In the genomic region with DNA sequence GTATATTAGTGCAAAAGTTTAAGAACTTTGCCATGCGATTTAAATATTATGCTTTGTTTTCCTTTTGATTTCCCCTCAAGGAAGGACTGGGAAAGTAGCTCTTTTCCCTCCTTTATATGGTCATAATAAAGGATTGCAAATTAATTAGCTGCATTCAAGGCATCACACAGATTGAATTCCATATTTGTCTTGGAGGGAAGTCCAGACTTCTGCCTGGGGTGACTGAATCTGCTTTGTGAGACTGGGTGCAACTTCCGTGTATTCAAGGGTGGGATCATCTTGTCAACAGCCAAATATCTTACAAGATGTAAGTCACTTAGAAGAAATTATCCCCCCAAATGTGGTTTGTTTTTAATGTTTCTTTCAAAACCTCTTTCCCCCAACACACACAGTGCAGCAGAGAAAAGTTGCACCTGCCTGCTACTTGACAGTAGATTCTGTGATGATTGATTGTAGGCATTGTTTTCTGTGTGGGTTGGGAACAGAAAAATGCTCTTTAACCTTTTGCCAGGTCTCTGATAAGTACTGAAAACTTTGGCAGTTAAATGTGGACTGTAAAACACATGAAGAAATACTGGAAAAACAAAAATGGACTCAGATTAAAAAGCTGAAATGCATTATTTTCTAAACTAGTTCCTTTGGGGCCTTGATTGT, we compare ENCODE assay signal across 1 cellular context.
TF ChIP-seq lines count a peak whose summit lies in the region.

No MANE protein-coding gene starts in this region.

TF ChIP-seq in HepG2, 621 proteins besides CTCF, POLR2A, EP300 and RAD21 (continued from another document and continues in another):
- TF ChIP-seq, protein P1, sequence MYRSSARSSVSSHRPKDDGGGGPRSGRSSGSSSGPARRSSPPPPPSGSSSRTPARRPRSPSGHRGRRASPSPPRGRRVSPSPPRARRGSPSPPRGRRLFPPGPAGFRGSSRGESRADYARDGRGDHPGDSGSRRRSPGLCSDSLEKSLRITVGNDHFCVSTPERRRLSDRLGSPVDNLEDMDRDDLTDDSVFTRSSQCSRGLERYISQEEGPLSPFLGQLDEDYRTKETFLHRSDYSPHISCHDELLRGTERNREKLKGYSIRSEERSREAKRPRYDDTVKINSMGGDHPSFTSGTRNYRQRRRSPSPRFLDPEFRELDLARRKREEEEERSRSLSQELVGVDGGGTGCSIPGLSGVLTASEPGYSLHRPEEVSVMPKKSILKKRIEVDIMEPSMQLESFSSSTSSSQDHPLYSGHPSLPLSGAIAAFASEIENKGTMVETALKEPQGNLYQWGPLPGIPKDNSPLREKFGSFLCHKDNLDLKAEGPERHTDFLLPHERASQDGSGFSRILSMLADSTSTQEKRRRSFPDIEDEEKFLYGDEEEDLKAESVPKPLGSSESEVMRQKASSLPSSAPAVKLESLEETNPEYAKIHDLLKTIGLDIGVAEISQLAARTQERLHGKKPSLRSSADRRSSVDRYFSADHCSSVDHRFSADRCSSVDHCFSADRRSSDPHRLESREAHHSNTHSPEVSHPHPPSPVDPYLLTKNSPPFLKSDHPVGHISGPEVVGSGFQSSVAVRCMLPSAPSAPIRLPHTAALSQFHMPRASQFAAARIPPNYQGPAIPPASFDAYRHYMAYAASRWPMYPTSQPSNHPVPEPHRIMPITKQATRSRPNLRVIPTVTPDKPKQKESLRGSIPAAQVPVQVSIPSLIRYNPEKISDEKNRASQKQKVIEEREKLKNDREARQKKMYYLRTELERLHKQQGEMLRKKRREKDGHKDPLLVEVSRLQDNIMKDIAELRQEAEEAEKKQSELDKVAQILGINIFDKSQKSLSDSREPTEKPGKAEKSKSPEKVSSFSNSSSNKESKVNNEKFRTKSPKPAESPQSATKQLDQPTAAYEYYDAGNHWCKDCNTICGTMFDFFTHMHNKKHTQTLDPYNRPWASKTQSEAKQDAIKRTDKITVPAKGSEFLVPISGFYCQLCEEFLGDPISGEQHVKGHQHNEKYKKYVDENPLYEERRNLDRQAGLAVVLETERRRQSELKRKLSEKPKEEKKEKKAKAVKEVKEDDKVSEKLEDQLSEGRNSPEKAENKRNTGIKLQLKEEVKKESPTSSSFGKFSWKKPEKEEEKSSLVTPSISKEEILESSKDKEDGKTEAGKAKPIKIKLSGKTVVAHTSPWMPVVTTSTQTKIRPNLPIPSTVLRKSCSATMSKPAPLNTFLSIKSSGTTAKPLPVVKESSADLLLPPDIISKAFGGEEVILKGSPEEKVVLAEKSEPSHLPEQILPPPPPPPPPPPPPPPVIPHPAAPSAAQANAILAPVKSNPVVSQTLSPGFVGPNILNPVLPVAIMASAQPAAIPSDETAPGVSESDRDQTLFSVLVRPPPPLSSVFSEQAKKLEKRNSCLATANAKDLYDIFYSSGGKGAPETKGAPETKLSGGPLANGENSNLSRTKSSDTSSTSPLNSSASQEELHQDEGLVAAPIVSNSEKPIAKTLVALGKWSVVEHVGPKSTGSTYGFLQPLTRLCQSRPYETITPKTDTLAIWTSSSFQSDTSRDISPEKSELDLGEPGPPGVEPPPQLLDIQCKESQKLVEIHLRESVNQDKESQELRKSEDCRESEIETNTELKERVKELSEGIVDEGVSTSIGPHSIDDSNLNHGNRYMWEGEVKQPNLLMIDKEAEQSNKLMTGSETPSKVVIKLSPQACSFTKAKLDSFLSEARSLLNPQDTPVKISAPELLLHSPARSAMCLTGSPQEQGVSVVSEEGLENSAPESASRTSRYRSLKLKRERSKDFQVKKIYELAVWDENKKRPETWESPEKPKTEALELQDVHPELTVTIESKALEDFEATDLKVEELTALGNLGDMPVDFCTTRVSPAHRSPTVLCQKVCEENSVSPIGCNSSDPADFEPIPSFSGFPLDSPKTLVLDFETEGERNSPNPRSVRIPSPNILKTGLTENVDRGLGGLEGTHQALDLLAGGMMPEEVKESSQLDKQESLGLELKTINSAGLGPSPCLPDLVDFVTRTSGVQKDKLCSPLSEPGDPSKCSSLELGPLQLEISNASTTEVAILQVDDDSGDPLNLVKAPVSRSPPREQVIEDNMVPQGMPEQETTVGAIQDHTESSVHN (CRISPR knock-in tag; IDR thresholded peaks at IDR 0.05) = no peak
- TF ChIP-seq, protein P2, sequence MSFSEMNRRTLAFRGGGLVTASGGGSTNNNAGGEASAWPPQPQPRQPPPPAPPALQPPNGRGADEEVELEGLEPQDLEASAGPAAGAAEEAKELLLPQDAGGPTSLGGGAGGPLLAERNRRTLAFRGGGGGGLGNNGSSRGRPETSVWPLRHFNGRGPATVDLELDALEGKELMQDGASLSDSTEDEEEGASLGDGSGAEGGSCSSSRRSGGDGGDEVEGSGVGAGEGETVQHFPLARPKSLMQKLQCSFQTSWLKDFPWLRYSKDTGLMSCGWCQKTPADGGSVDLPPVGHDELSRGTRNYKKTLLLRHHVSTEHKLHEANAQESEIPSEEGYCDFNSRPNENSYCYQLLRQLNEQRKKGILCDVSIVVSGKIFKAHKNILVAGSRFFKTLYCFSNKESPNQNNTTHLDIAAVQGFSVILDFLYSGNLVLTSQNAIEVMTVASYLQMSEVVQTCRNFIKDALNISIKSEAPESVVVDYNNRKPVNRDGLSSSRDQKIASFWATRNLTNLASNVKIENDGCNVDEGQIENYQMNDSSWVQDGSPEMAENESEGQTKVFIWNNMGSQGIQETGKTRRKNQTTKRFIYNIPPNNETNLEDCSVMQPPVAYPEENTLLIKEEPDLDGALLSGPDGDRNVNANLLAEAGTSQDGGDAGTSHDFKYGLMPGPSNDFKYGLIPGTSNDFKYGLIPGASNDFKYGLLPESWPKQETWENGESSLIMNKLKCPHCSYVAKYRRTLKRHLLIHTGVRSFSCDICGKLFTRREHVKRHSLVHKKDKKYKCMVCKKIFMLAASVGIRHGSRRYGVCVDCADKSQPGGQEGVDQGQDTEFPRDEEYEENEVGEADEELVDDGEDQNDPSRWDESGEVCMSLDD (CRISPR knock-in tag; IDR thresholded peaks at IDR 0.05; ENCODE audit: borderline replicate concordance) = no peak
- TF ChIP-seq ZNF616 (CRISPR knock-in tag; IDR thresholded peaks at IDR 0.05; ENCODE audit: low read depth) = no peak
- no peak for TF ChIP-seq ZNF703 (CRISPR knock-in tag; IDR thresholded peaks at IDR 0.05; ENCODE audit: borderline replicate concordance)
- no peak; the same call in 1 of the 2 replicates for TF ChIP-seq TCF7 (IDR thresholded peaks at IDR 0.05; ENCODE audit: low read depth)
- TF ChIP-seq POGZ (CRISPR knock-in tag; IDR thresholded peaks at IDR 0.05) = no peak
- peak; percentile 98 for TF ChIP-seq HOXD1 (CRISPR knock-in tag; IDR thresholded peaks at IDR 0.05)
- no peak for TF ChIP-seq MYNN (CRISPR knock-in tag; IDR thresholded peaks at IDR 0.05; ENCODE audit: low read depth)
- TF ChIP-seq, protein P3, sequence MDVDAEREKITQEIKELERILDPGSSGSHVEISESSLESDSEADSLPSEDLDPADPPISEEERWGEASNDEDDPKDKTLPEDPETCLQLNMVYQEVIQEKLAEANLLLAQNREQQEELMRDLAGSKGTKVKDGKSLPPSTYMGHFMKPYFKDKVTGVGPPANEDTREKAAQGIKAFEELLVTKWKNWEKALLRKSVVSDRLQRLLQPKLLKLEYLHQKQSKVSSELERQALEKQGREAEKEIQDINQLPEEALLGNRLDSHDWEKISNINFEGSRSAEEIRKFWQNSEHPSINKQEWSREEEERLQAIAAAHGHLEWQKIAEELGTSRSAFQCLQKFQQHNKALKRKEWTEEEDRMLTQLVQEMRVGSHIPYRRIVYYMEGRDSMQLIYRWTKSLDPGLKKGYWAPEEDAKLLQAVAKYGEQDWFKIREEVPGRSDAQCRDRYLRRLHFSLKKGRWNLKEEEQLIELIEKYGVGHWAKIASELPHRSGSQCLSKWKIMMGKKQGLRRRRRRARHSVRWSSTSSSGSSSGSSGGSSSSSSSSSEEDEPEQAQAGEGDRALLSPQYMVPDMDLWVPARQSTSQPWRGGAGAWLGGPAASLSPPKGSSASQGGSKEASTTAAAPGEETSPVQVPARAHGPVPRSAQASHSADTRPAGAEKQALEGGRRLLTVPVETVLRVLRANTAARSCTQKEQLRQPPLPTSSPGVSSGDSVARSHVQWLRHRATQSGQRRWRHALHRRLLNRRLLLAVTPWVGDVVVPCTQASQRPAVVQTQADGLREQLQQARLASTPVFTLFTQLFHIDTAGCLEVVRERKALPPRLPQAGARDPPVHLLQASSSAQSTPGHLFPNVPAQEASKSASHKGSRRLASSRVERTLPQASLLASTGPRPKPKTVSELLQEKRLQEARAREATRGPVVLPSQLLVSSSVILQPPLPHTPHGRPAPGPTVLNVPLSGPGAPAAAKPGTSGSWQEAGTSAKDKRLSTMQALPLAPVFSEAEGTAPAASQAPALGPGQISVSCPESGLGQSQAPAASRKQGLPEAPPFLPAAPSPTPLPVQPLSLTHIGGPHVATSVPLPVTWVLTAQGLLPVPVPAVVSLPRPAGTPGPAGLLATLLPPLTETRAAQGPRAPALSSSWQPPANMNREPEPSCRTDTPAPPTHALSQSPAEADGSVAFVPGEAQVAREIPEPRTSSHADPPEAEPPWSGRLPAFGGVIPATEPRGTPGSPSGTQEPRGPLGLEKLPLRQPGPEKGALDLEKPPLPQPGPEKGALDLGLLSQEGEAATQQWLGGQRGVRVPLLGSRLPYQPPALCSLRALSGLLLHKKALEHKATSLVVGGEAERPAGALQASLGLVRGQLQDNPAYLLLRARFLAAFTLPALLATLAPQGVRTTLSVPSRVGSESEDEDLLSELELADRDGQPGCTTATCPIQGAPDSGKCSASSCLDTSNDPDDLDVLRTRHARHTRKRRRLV (CRISPR knock-in tag; IDR thresholded peaks at IDR 0.05) = no peak
- peak; percentile 99 for TF ChIP-seq MEIS2 (CRISPR knock-in tag; IDR thresholded peaks at IDR 0.05)
- TF ChIP-seq NFKBIZ (CRISPR knock-in tag; IDR thresholded peaks at IDR 0.05) = no peak
- TF ChIP-seq, protein P4, sequence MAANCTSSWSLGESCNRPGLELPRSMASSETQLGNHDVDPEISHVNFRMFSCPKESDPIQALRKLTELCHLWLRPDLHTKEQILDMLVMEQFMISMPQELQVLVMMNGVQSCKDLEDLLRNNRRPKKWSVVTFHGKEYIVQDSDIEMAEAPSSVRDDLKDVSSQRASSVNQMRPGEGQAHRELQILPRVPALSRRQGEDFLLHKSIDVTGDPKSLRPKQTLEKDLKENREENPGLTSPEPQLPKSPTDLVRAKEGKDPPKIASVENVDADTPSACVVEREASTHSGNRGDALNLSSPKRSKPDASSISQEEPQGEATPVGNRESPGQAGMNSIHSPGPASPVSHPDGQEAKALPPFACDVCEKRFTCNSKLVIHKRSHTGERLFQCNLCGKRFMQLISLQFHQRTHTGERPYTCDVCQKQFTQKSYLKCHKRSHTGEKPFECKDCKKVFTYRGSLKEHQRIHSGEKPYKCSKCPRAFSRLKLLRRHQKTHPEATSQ (CRISPR knock-in tag; IDR thresholded peaks at IDR 0.05; ENCODE audit: borderline replicate concordance) = no peak
- TF ChIP-seq, protein P5, sequence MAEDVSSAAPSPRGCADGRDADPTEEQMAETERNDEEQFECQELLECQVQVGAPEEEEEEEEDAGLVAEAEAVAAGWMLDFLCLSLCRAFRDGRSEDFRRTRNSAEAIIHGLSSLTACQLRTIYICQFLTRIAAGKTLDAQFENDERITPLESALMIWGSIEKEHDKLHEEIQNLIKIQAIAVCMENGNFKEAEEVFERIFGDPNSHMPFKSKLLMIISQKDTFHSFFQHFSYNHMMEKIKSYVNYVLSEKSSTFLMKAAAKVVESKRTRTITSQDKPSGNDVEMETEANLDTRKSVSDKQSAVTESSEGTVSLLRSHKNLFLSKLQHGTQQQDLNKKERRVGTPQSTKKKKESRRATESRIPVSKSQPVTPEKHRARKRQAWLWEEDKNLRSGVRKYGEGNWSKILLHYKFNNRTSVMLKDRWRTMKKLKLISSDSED (CRISPR knock-in tag; IDR thresholded peaks at IDR 0.05) = no peak
- TF ChIP-seq FOXA3 (CRISPR knock-in tag; IDR thresholded peaks at IDR 0.05) = no peak
- TF ChIP-seq, protein P6, sequence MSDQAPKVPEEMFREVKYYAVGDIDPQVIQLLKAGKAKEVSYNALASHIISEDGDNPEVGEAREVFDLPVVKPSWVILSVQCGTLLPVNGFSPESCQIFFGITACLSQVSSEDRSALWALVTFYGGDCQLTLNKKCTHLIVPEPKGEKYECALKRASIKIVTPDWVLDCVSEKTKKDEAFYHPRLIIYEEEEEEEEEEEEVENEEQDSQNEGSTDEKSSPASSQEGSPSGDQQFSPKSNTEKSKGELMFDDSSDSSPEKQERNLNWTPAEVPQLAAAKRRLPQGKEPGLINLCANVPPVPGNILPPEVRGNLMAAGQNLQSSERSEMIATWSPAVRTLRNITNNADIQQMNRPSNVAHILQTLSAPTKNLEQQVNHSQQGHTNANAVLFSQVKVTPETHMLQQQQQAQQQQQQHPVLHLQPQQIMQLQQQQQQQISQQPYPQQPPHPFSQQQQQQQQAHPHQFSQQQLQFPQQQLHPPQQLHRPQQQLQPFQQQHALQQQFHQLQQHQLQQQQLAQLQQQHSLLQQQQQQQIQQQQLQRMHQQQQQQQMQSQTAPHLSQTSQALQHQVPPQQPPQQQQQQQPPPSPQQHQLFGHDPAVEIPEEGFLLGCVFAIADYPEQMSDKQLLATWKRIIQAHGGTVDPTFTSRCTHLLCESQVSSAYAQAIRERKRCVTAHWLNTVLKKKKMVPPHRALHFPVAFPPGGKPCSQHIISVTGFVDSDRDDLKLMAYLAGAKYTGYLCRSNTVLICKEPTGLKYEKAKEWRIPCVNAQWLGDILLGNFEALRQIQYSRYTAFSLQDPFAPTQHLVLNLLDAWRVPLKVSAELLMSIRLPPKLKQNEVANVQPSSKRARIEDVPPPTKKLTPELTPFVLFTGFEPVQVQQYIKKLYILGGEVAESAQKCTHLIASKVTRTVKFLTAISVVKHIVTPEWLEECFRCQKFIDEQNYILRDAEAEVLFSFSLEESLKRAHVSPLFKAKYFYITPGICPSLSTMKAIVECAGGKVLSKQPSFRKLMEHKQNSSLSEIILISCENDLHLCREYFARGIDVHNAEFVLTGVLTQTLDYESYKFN (CRISPR knock-in tag; conservative IDR thresholded peaks at IDR 0.05) = peak; percentile 50; the same call in 1 of the 2 replicates
- no peak for TF ChIP-seq ZNF121 (CRISPR knock-in tag; IDR thresholded peaks at IDR 0.05)
- no peak for TF ChIP-seq ADNP (CRISPR knock-in tag; IDR thresholded peaks at IDR 0.05)
- no peak for TF ChIP-seq CENPT (CRISPR knock-in tag; IDR thresholded peaks at IDR 0.05; ENCODE audit: low read depth)
- TF ChIP-seq, protein P7, sequence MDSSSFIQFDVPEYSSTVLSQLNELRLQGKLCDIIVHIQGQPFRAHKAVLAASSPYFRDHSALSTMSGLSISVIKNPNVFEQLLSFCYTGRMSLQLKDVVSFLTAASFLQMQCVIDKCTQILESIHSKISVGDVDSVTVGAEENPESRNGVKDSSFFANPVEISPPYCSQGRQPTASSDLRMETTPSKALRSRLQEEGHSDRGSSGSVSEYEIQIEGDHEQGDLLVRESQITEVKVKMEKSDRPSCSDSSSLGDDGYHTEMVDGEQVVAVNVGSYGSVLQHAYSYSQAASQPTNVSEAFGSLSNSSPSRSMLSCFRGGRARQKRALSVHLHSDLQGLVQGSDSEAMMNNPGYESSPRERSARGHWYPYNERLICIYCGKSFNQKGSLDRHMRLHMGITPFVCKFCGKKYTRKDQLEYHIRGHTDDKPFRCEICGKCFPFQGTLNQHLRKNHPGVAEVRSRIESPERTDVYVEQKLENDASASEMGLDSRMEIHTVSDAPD (CRISPR knock-in tag; IDR thresholded peaks at IDR 0.05) = no peak
- TF ChIP-seq PITX1 (CRISPR knock-in tag; IDR thresholded peaks at IDR 0.05) = no peak
- no peak for TF ChIP-seq HOXA7 (CRISPR knock-in tag; IDR thresholded peaks at IDR 0.05)
- no peak for TF ChIP-seq SOX6 (IDR thresholded peaks at IDR 0.05)
- TF ChIP-seq SOX6 (CRISPR knock-in tag; IDR thresholded peaks at IDR 0.05) = peak; percentile 84
- no peak for TF ChIP-seq ZFAT (CRISPR knock-in tag; conservative IDR thresholded peaks at IDR 0.05)
- no peak for TF ChIP-seq SYNCRIP (IDR thresholded peaks at IDR 0.05; ENCODE audit: insufficient read depth, low read depth, low read length)
- no peak for TF ChIP-seq TGIF2 (CRISPR knock-in tag; IDR thresholded peaks at IDR 0.05)
- peak; percentile 20 for TF ChIP-seq TEAD3 (CRISPR knock-in tag; optimal IDR thresholded peaks at IDR 0.05; ENCODE audit: borderline replicate concordance)
- TF ChIP-seq RFX1 (IDR thresholded peaks at IDR 0.05) = no peak
- no peak for TF ChIP-seq ZNF792 (CRISPR knock-in tag; IDR thresholded peaks at IDR 0.05)
- no peak for TF ChIP-seq HNRNPH1 (optimal IDR thresholded peaks at IDR 0.05; ENCODE audit: low read depth, low read length)
- no peak for TF ChIP-seq BORCS8-MEF2B (CRISPR knock-in tag; IDR thresholded peaks at IDR 0.05)
- TF ChIP-seq ZNF451 (CRISPR knock-in tag; IDR thresholded peaks at IDR 0.05) = no peak
